13 cellular contexts compared by ENCODE assay signal in the genomic region with DNA sequence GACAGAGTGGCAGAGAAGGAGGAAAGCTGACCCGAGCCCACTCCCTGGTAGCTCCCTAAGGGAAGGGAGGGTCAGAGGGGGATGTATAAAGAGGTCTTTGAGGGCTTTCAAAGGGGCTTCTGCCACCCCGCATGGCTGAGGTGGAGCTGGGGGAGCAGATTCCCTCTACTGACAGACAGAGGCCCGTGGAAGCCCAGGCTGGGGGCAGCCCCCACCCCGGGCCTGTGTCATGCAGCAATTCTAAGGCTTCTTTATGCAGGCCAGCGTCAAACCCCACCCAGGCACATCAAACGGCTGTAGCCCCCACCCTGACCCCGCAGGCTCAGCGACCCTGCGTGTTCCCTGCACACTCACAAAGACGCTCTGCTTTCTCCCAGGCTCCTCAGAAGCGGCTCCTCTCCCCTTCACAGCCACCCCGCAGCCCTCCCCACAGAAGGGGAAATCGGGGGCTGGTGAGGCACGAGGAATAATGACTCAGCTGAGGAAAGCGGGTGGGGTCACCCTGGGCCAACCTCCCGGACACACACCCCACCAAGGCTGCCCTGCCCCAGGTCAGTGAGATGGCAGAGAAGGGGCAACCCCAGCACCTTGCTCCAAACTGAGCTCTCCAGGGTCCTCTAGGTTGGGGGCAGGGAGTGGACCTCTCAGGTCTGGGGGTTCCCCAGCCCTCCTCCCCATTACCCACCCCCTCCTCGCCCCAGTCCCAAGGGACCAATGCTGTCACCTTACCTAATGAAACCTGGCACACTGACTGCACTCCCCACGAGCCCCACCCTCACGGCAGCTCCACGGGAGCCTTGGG. TPM values are rescaled to one million over a fixed set of nuclear protein-coding genes. Genes with fewer than 3 reads are reported as not detected.
DNase-seq lines count a peak whose midpoint lies in the region; TF ChIP-seq lines count a peak whose summit lies in the region.
"Had no signal": no experiment of that assay in that cellular context is flagged by ENCODE, and none has a peak within 500 bp of the region (broad histone marks: within the 10 kb centered on the region; RNA-seq: fewer than 3 reads in every experiment).

No MANE protein-coding gene starts in this region.

- H3K4me3 ChIP-seq in HUES6 (ENCODE audit: low read depth, low read length) (peak overlapping the region; percentile 38; the same call in 1 of the 2 replicates), iPS-20b (ENCODE audit: low read length) (peak overlapping the region; percentile 56; the same call in 1 of the 2 replicates), stomach (no peak overlapping the region)
- H3K4me3 ChIP-seq: A549, body of pancreas had no signal

- no peak for TF ChIP-seq POLR2A in stomach (IDR thresholded peaks at IDR 0.05)

- no peaks in the 10 kb centered on the region for H3K27me3 ChIP-seq in HUES6 (ENCODE audit: control insufficient read depth, insufficient read depth, low read length)
- no peaks in the 10 kb centered on the region for H3K27me3 ChIP-seq in iPS-20b (ENCODE audit: insufficient read depth, low read length)
- peaks cover 0 to 26% (median 0%) of the 10 kb centered on the region in 3 donors for H3K27me3 ChIP-seq in stomach
- H3K27me3 ChIP-seq: body of pancreas had no signal

- DNase-seq in NCI-H82 (lab: John Stamatoyannopoulos, UW) (peak; percentile 59), NCI-H82 treated with DMSO at 0.1 percent for 48 hours (lab: John Stamatoyannopoulos, UW; ENCODE audit: unreplicated experiment) (no peak), stomach (no peak), DMS53 treated with DMSO at 0.1 percent for 48 hours (lab: John Stamatoyannopoulos, UW; ENCODE audit: unreplicated experiment) (no peak)
- DNase-seq in NK-92 treated with Interleukin-12 subunit alpha and Interleukin-12 subunit beta, amount 100 ng/mL, for 24 hours (lab: John Stamatoyannopoulos, UW): no peak
- DNase-seq in effector CD4-positive, alpha-beta T cell: no peak
- DNase-seq: NCI-H1092; stimulated activated CD4-positive, alpha-beta T cell treated with anti-CD3 and anti-CD28 coated beads, Interleukin-4, amount 100 ng/mL, for 4 hours; T1000 had no signal

- H3K9ac ChIP-seq in HUES6 (ENCODE audit: low read length) (peak overlapping the region; percentile 27), iPS-20b (ENCODE audit: low read depth, low read length) (peak overlapping the region; percentile 60; the same call in 1 of the 2 replicates)

- no peaks in the 10 kb centered on the region for H3K9me3 ChIP-seq in HUES6 (ENCODE audit: control insufficient read depth, insufficient read depth, low read depth, low read length)
- no peaks in the 10 kb centered on the region for H3K9me3 ChIP-seq in iPS-20b (ENCODE audit: insufficient read depth, low read depth, low read length)
- H3K9me3 ChIP-seq in stomach: no peaks in the 10 kb centered on the region
- H3K9me3 ChIP-seq: A549, body of pancreas had no signal

- intact Hi-C loops in stomach (cut with DNase I; ENCODE audit: low total_unique reads): loop anchor here (10.0 kb wide), 1 partner anchor 45 kb away; no protein-coding TSS in a partner anchor

- TF ChIP-seq CTCF in stomach (IDR thresholded peaks at IDR 0.05): no peak

- TF ChIP-seq EP300 in stomach (IDR thresholded peaks at IDR 0.05): no peak

- peak overlapping the region; percentile 64; the same call in 1 of the 2 replicates for H3K27ac ChIP-seq in HUES6 (ENCODE audit: low read depth, low read length)
- peak overlapping the region; percentile 24 for H3K27ac ChIP-seq in iPS-20b (ENCODE audit: low read length)
- H3K27ac ChIP-seq in stomach: peak overlapping the region; percentile 25 to 87 (median 60)
- H3K27ac ChIP-seq: body of pancreas had no signal

- WGBS in stomach, 5 donors: 50 to 64% (median 57%) methylated on average over 16 to 20 of the region's 20 CpGs

- H3K36me3 ChIP-seq in HUES6 (ENCODE audit: control insufficient read depth, insufficient read depth, low read length) (no peaks in the 10 kb centered on the region), iPS-20b (ENCODE audit: insufficient read depth, low read depth, low read length) (no peaks in the 10 kb centered on the region), stomach (no peaks in the 10 kb centered on the region)

- H3K4me1 ChIP-seq in HUES6 (ENCODE audit: control insufficient read depth, insufficient read depth, low read length) (peaks cover 59% of the 10 kb centered on the region), iPS-20b (ENCODE audit: insufficient read depth, low read length) (peaks cover 52% of the 10 kb centered on the region), stomach (peaks cover 31 to 84% (median 45%) of the 10 kb centered on the region in 4 donors)

RNA-seq across cellular contexts. Expression of gene SLC45A3, which starts 10.8 kb away (rescaled TPM):
- 10 to 100 TPM in 3 of 5 donors, 1 to 10 TPM in 2; 4.5 to 30.1 (median 21.4) TPM for total RNA-seq in stomach
- polyA plus RNA-seq in stomach: 1 to 10 TPM; 1.6 to 8.2 (median 3.8) TPM

RNA-seq across cellular contexts. Expression of gene ELK4, which starts 37.7 kb away (rescaled TPM):
- total RNA-seq in stomach: 10 to 100 TPM in 4 of 5 donors, 1 to 10 TPM in 1; 8.0 to 38.7 (median 18.1) TPM
- 1 to 10 TPM; 3.5 to 4.1 (median 4.0) TPM for polyA plus RNA-seq in stomach

Comparison
In these comparisons a context has a peak if more than half of its experiments do, and no peak if none do; other contexts are left out.
1. H3K4me3 ChIP-seq: peak in HUES6 (single experiment) and iPS-20b (single experiment); none in stomach (0 of 4).
2. Peak in every context shown above with its lines, with median percentiles within 50 percentile points of each other: H3K27ac ChIP-seq.